In genomic region chr16:57609541-57610401, GRCh38 we compare ENCODE assay signal across 8 cellular contexts.
A peak's percentile ranks its signal among the peaks of the same experiment; 100 is the strongest.
DNase-seq lines count a peak whose midpoint lies in the region; ATAC-seq, FAIRE-seq and TF ChIP-seq lines count a peak whose summit lies in the region.

No MANE protein-coding gene starts in this region.

- no peaks in the 10 kb centered on the region for H3K9me3 ChIP-seq in KOPT-K1 (ENCODE audit: insufficient read depth, low read length, poor library complexity, severe bottlenecking)

- DNase-seq in activated T-helper 1 cell treated with Interleukin-2 at 50 U/mL for 16 hours (ENCODE audit: low read depth) (peak; percentile 17), KBM-7 (no peak), HTR-8/SVneo (ENCODE audit: insufficient read length, low spot score) (no peak)
- peak; percentile 35 to 50 for DNase-seq in stimulated activated CD8-positive, alpha-beta memory T cell treated with anti-CD3 and anti-CD28 coated beads, Interleukin-7, amount 100 ng/mL, for 4 hours (ENCODE audit: low read depth in 2 of 2)

- no peaks in the 10 kb centered on the region for H3K36me3 ChIP-seq in KOPT-K1 (ENCODE audit: insufficient read depth, low read length)

- in situ Hi-C loops in KBM-7 (cut with MboI; ENCODE audit: low pct_unique_long_range_greater_than_20kb, low sequenced_read_pairs): no loop called here

- ATAC-seq in GM21528 (IDR thresholded peaks at IDR 0.05; ENCODE audit: low FRiP score, unreplicated experiment): peak; percentile 90

- peak; percentile 47 for TF ChIP-seq CTCF in GM12875 (IDR thresholded peaks at IDR 0.05; ENCODE audit: borderline replicate concordance, insufficient read depth, low read depth, low read length)

- peak overlapping the region; percentile 91 for H3K27ac ChIP-seq in KOPT-K1 (ENCODE audit: low read depth, low read length, poor library complexity, severe bottlenecking)

- no peak overlapping the region for H3K4me3 ChIP-seq in GM12875 (ENCODE audit: low read depth, low read length)

- peak; percentile 93 for FAIRE-seq in islet of Langerhans (lab: Jason Lieb, UNC)
- no peak for FAIRE-seq in HTR-8/SVneo (lab: Jason Lieb, UNC)

Comparison
In these comparisons a context has a peak if more than half of its experiments do, and no peak if none do; other contexts are left out.
1. DNase-seq: peak in activated T-helper 1 cell treated with Interleukin-2 at 50 U/mL for 16 hours (single experiment) and stimulated activated CD8-positive, alpha-beta memory T cell treated with anti-CD3 and anti-CD28 coated beads, Interleukin-7, amount 100 ng/mL, for 4 hours (2 of 2); none in KBM-7 (single experiment) and HTR-8/SVneo (single experiment).